Comparison of ENCODE assay signal across 3 cellular contexts in the genomic region with DNA sequence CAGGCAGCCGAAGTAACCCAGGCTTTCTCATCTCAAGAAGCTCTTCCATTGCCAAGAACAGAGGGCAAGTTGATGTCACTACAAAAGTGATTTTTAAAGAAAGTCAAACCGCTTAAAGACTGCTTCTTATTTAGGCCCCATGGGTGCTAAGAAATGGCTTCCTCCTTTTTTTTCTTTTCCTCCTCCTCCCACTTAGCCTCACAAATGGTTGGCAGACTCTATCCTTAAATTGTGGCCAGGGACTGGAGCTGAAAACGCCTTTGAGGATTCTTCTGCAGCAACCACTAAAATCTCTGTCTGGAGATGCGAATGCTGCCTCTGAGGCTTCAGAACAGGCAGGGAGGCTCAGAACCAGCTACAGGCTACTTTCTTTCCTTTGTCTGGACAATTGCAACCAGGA.
TF ChIP-seq lines count a peak whose summit lies in the region.

No MANE protein-coding gene starts in this region.

TF ChIP-seq in SK-N-SH, 30 proteins besides CTCF, POLR2A, EP300 and RAD21:
- TF ChIP-seq REST (IDR thresholded peaks at IDR 0.05; ENCODE audit: low read depth, low read length) (no peak), GABPA (IDR thresholded peaks at IDR 0.05; ENCODE audit: low read depth) (no peak), ZBTB33 (IDR thresholded peaks at IDR 0.05; ENCODE audit: borderline replicate concordance, low read depth) (no peak), FOXM1 (IDR thresholded peaks at IDR 0.05; ENCODE audit: low read depth) (no peak), SIN3A (IDR thresholded peaks at IDR 0.05; ENCODE audit: borderline replicate concordance, low read depth, low read length) (no peak), PBX3 (IDR thresholded peaks at IDR 0.05) (no peak), TEAD4 (IDR thresholded peaks at IDR 0.05; ENCODE audit: borderline replicate concordance, insufficient read depth) (no peak)

TF ChIP-seq in SK-N-SH treated with all-trans-retinoic acid at 6 μM for 48 hours, 23 proteins besides CTCF, POLR2A, EP300 and RAD21 (continued from another document):
- no peak for TF ChIP-seq ZNF565 (CRISPR knock-in tag; conservative IDR thresholded peaks at IDR 0.05; ENCODE audit: low read depth)
- TF ChIP-seq, protein P1, sequence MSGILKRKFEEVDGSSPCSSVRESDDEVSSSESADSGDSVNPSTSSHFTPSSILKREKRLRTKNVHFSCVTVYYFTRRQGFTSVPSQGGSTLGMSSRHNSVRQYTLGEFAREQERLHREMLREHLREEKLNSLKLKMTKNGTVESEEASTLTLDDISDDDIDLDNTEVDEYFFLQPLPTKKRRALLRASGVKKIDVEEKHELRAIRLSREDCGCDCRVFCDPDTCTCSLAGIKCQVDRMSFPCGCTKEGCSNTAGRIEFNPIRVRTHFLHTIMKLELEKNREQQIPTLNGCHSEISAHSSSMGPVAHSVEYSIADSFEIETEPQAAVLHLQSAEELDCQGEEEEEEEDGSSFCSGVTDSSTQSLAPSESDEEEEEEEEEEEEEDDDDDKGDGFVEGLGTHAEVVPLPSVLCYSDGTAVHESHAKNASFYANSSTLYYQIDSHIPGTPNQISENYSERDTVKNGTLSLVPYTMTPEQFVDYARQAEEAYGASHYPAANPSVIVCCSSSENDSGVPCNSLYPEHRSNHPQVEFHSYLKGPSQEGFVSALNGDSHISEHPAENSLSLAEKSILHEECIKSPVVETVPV (CRISPR knock-in tag; IDR thresholded peaks at IDR 0.05): no peak
- no peak for TF ChIP-seq PPARA (CRISPR knock-in tag; IDR thresholded peaks at IDR 0.05; ENCODE audit: borderline replicate concordance)
- no peak for TF ChIP-seq SNAI2 (CRISPR knock-in tag; IDR thresholded peaks at IDR 0.05)
- TF ChIP-seq, protein P2, sequence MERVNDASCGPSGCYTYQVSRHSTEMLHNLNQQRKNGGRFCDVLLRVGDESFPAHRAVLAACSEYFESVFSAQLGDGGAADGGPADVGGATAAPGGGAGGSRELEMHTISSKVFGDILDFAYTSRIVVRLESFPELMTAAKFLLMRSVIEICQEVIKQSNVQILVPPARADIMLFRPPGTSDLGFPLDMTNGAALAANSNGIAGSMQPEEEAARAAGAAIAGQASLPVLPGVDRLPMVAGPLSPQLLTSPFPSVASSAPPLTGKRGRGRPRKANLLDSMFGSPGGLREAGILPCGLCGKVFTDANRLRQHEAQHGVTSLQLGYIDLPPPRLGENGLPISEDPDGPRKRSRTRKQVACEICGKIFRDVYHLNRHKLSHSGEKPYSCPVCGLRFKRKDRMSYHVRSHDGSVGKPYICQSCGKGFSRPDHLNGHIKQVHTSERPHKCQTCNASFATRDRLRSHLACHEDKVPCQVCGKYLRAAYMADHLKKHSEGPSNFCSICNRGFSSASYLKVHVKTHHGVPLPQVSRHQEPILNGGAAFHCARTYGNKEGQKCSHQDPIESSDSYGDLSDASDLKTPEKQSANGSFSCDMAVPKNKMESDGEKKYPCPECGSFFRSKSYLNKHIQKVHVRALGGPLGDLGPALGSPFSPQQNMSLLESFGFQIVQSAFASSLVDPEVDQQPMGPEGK (CRISPR knock-in tag; IDR thresholded peaks at IDR 0.05; ENCODE audit: borderline replicate concordance): no peak
- TF ChIP-seq ZNF70 (CRISPR knock-in tag; IDR thresholded peaks at IDR 0.05): no peak

TF ChIP-seq in GM23338, 12 proteins besides CTCF, POLR2A, EP300 and RAD21 (continued from another document):
- TF ChIP-seq REST (IDR thresholded peaks at IDR 0.05; ENCODE audit: unreplicated experiment) (no peak), ZNF462 (CRISPR knock-in tag; IDR thresholded peaks at IDR 0.05) (no peak), ZNF114 (CRISPR knock-in tag; IDR thresholded peaks at IDR 0.05) (no peak), EZH2phosphoT487 (IDR thresholded peaks at IDR 0.05; ENCODE audit: unreplicated experiment) (no peak)
- TF ChIP-seq, protein P3, sequence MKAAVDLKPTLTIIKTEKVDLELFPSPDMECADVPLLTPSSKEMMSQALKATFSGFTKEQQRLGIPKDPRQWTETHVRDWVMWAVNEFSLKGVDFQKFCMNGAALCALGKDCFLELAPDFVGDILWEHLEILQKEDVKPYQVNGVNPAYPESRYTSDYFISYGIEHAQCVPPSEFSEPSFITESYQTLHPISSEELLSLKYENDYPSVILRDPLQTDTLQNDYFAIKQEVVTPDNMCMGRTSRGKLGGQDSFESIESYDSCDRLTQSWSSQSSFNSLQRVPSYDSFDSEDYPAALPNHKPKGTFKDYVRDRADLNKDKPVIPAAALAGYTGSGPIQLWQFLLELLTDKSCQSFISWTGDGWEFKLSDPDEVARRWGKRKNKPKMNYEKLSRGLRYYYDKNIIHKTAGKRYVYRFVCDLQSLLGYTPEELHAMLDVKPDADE (IDR thresholded peaks at IDR 0.05): no peak
